ENCODE assay signal across 8 cellular contexts in the genomic region with DNA sequence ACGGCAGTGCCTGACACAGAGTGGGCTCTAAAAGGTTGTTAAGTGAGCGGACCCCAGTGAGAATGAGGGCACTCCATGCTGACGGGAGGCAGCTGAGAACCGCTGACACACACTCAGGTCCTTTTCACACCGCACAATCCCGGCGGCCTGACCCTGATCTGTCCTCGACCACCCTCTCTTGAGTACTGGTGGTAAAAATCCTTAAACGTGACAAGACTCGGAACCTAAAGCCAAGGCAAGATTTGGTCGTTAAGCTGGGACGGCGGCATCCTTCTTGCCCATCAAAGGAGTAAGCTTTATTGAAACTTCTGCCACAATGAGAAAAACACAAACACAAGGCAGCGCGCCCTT. TPM values are rescaled to one million over a fixed set of nuclear protein-coding genes. Genes with fewer than 3 reads are reported as not detected.
A peak's percentile ranks its signal among the peaks of the same experiment; 100 is the strongest.
DNase-seq lines count a peak whose midpoint lies in the region; ATAC-seq and TF ChIP-seq lines count a peak whose summit lies in the region.

No MANE protein-coding gene starts in this region.

- peak overlapping the region; percentile 94 for H3K4me3 Mint-ChIP-seq in activated T-cell treated with anti-CD3 and anti-CD28 coated beads, Interleukin-2, amount 50 U/mL, for 24 hours

- peaks cover 59% of the 10 kb centered on the region for H3K36me3 Mint-ChIP-seq in activated T-cell treated with anti-CD3 and anti-CD28 coated beads, Interleukin-2, amount 50 U/mL, for 24 hours (ENCODE audit: low read depth)

- peak; percentile 3 for ATAC-seq in HG02840 (IDR thresholded peaks at IDR 0.05; ENCODE audit: low FRiP score, unreplicated experiment)

- H3K9me3 ChIP-seq in Peyer's patch (no peaks in the 10 kb centered on the region), mesodermal cell (ENCODE audit: control insufficient read depth, low read length) (no peaks in the 10 kb centered on the region)
- H3K9me3 ChIP-seq in effector memory CD4-positive, alpha-beta T cell (ENCODE audit: control insufficient read depth, low read length): no peaks in the 10 kb centered on the region

- peak overlapping the region; percentile 95 for H3K27ac Mint-ChIP-seq in activated T-cell treated with anti-CD3 and anti-CD28 coated beads, Interleukin-2, amount 50 U/mL, for 24 hours

- H3K27me3 Mint-ChIP-seq in activated T-cell treated with anti-CD3 and anti-CD28 coated beads, Interleukin-2, amount 50 U/mL, for 24 hours: no peaks in the 10 kb centered on the region

- peaks cover 0 to 12% (median 3%) of the 10 kb centered on the region in 4 donors for H3K4me1 ChIP-seq in Peyer's patch
- H3K4me1 ChIP-seq in effector memory CD4-positive, alpha-beta T cell (ENCODE audit: control insufficient read depth, insufficient read depth, low read length, poor library complexity, severe bottlenecking): peaks cover 5% of the 10 kb centered on the region
- H3K4me1 ChIP-seq in mesodermal cell (ENCODE audit: control insufficient read depth, insufficient read depth, low read length, poor library complexity, severe bottlenecking): peaks cover 3% of the 10 kb centered on the region

- H3K27ac ChIP-seq in Peyer's patch: peak overlapping the region; percentile 73 to 85 (median 78)
- peak overlapping the region; percentile 67 for H3K27ac ChIP-seq in effector memory CD4-positive, alpha-beta T cell (ENCODE audit: insufficient read depth, low read length, poor library complexity, severe bottlenecking)
- H3K27ac ChIP-seq in mesodermal cell (ENCODE audit: low read depth, low read length, severe bottlenecking): peak overlapping the region; percentile 74

- H3K4me3 ChIP-seq in Peyer's patch (peak overlapping the region; percentile 77 to 98 (median 88)), mesodermal cell (ENCODE audit: extremely low read depth, insufficient read depth, low read length, poor library complexity, severe bottlenecking) (peak overlapping the region; percentile 98)
- H3K4me3 ChIP-seq in effector memory CD4-positive, alpha-beta T cell (ENCODE audit: insufficient read depth, low read depth, low read length, poor library complexity, severe bottlenecking): peak overlapping the region; percentile 81

- H3K9me3 Mint-ChIP-seq in activated T-cell treated with anti-CD3 and anti-CD28 coated beads, Interleukin-2, amount 50 U/mL, for 24 hours: no peaks in the 10 kb centered on the region

- H3K4me1 Mint-ChIP-seq in activated T-cell treated with anti-CD3 and anti-CD28 coated beads, Interleukin-2, amount 50 U/mL, for 24 hours (ENCODE audit: low read depth): peaks cover 47% of the 10 kb centered on the region

- peaks cover 0 to 31% (median 0%) of the 10 kb centered on the region in 3 donors for H3K36me3 ChIP-seq in Peyer's patch
- peaks cover 20% of the 10 kb centered on the region for H3K36me3 ChIP-seq in effector memory CD4-positive, alpha-beta T cell (ENCODE audit: control insufficient read depth, insufficient read depth, low read length)
- peaks cover 30% of the 10 kb centered on the region for H3K36me3 ChIP-seq in mesodermal cell (ENCODE audit: control insufficient read depth, insufficient read depth, low read length)

- WGBS in mesodermal cell (ENCODE audit: insufficient coverage in 2 of 2), 2 experiments: 0% methylated on average over 8 to 11 of the region's 15 CpGs

- no peaks in the 10 kb centered on the region for H3K27me3 ChIP-seq in Peyer's patch
- H3K27me3 ChIP-seq in effector memory CD4-positive, alpha-beta T cell (replicated peaks; ENCODE audit: control insufficient read depth, insufficient read depth, low read length, poor library complexity, severe bottlenecking): no peaks in the 10 kb centered on the region

- DNase-seq in activated T-cell treated with anti-CD3 and anti-CD28 coated beads, Interleukin-2, amount 50 U/mL, for 24 hours: no peak
- no peak for DNase-seq in activated T-cell treated with anti-CD3 and anti-CD28 coated beads, Interleukin-2, amount 50 U/mL, for 1 hour
- peak in 1 of 3 donors; percentile 25 for DNase-seq in Peyer's patch
- DNase-seq in effector memory CD4-positive, alpha-beta T cell: no peak
- DNase-seq in mesenteric fat pad (ENCODE audit: low spot score): no peak
- no peak for DNase-seq in A172 (ENCODE audit: low spot score)

- no peak for TF ChIP-seq POLR2A in Peyer's patch (IDR thresholded peaks at IDR 0.05)

- TF ChIP-seq CTCF in Peyer's patch (IDR thresholded peaks at IDR 0.05): no peak

RNA-seq across cellular contexts. Expression of gene TMX3, which starts 0.6 kb away (rescaled TPM):
- total RNA-seq in Peyer's patch: 10 to 100 TPM; 45.5 to 88.3 (median 57.0) TPM
- 41.1 TPM for polyA plus RNA-seq in mesodermal cell (2013, experiment 1 of 2)
- polyA plus RNA-seq in mesodermal cell (2013, experiment 2 of 2): 43.8 TPM
- total RNA-seq in mesenteric fat pad: 44.5 TPM
- 24.7 and 36.2 TPM in 2 replicates for total RNA-seq in A172 (2014; rRNA removed; shearing (Covaris generic))
